1 cellular context compared by ENCODE assay signal in genomic region chr11:57698843-57699365, GRCh38.
TF ChIP-seq lines count a peak whose summit lies in the region.

No MANE protein-coding gene starts in this region.

TF ChIP-seq in HepG2, 621 proteins besides CTCF, POLR2A, EP300 and RAD21:
- TF ChIP-seq POLR2G (IDR thresholded peaks at IDR 0.05; ENCODE audit: low read depth, low read length), result peak; percentile 21; the same call in 1 of the 2 replicates
- peak; percentile 72 for TF ChIP-seq AGO2 (optimal IDR thresholded peaks at IDR 0.05; ENCODE audit: low read depth, low read length)
- no peak for TF ChIP-seq CREM (IDR thresholded peaks at IDR 0.05)
- no peak for TF ChIP-seq CREM (CRISPR knock-in tag; IDR thresholded peaks at IDR 0.05)
